Comparison of ENCODE assay signal across 22 cellular contexts in genomic region chr17:40084477-40084876, GRCh38.
"Had no signal": no experiment of that assay in that cellular context is flagged by ENCODE, and none has a peak within 500 bp of the region (broad histone marks: within the 10 kb centered on the region; RNA-seq: fewer than 3 reads in every experiment).

No MANE protein-coding gene starts in this region.

- H3K9me3 Mint-ChIP-seq: naive B cell; nephron; stimulated activated naive B cell treated with anti-CD40 and anti-IgM and Interleukin-4, amounts not matched to agents 10 μg/mL and 1 μg/mL and 100 μg/mL, for 72 hours; stimulated activated naive CD8-positive, alpha-beta T cell treated with anti-CD3 and anti-CD28 coated beads, Interleukin-15, amount 100 ng/mL, for 72 hours had no signal

- H3K27me3 Mint-ChIP-seq: naive B cell; stimulated activated naive B cell treated with anti-CD40 and anti-IgM and Interleukin-4, amounts not matched to agents 10 μg/mL and 1 μg/mL and 100 μg/mL, for 72 hours; stimulated activated naive CD8-positive, alpha-beta T cell treated with anti-CD3 and anti-CD28 coated beads, Interleukin-15, amount 100 ng/mL, for 72 hours had no signal

- H3K27ac ChIP-seq: epithelial cell of prostate, left ventricle myocardium inferior, parathyroid adenoma had no signal

- FAIRE-seq: endometrium, keratinocyte had no signal

- H3K9me3 ChIP-seq: esophagus muscularis mucosa, gastroesophageal sphincter, left ventricle myocardium inferior had no signal

- H3K27ac Mint-ChIP-seq: nephron; stimulated activated naive B cell treated with anti-CD40 and anti-IgM and Interleukin-4, amounts not matched to agents 10 μg/mL and 1 μg/mL and 100 μg/mL, for 72 hours had no signal

- H3K27me3 ChIP-seq: esophagus muscularis mucosa, gastroesophageal sphincter had no signal

- DNase-seq: central memory CD4-positive, alpha-beta T cell; effector memory CD4-positive, alpha-beta T cell; glutamatergic neuron; left cardiac atrium; left ventricle myocardium inferior; mesendoderm; naive B cell; occipital lobe; stimulated activated CD4-positive, alpha-beta T cell treated with anti-CD3 and anti-CD28 coated beads, Interleukin-1b, Interleukin-23, amount 100 ng/mL, for 48 hours; stimulated activated CD4-positive, alpha-beta T cell treated with anti-CD3 and anti-CD28 coated beads, Interleukin-4, amount 100 ng/mL, for 24 hours; stimulated activated naive B cell treated with anti-CD40 and anti-IgM and Interleukin-4, amounts not matched to agents 10 μg/mL and 1 μg/mL and 100 μg/mL, for 72 hours; stimulated activated naive CD8-positive, alpha-beta T cell treated with anti-CD3 and anti-CD28 coated beads, Interleukin-15, amount 100 ng/mL, for 72 hours; trophoblast cell had no signal

- H3K4me1 ChIP-seq: parathyroid adenoma had no signal

- H3K4me3 Mint-ChIP-seq: naive B cell; nephron; stimulated activated naive B cell treated with anti-CD40 and anti-IgM and Interleukin-4, amounts not matched to agents 10 μg/mL and 1 μg/mL and 100 μg/mL, for 72 hours; stimulated activated naive CD8-positive, alpha-beta T cell treated with anti-CD3 and anti-CD28 coated beads, Interleukin-15, amount 100 ng/mL, for 72 hours had no signal

- H2AFZ ChIP-seq: parathyroid adenoma had no signal

- H3K4me3 ChIP-seq: esophagus muscularis mucosa, gastroesophageal sphincter, left ventricle myocardium inferior, lung had no signal

- ATAC-seq: gastroesophageal sphincter; left cardiac atrium; right cardiac atrium; stimulated activated naive B cell treated with anti-CD40 and anti-IgM and Interleukin-4, amounts not matched to agents 10 μg/mL and 1 μg/mL and 100 μg/mL, for 72 hours; stimulated activated naive CD8-positive, alpha-beta T cell treated with anti-CD3 and anti-CD28 coated beads, Interleukin-15, amount 100 ng/mL, for 72 hours had no signal
